ENCODE assay signal across 16 cellular contexts in genomic region chr5:84715686-84716085, GRCh38.
A peak's percentile ranks its signal among the peaks of the same experiment; 100 is the strongest.
DNase-seq lines count a peak whose midpoint lies in the region; ATAC-seq, FAIRE-seq and TF ChIP-seq lines count a peak whose summit lies in the region.
"Had no signal": no experiment of that assay in that cellular context is flagged by ENCODE, and none has a peak within 500 bp of the region (broad histone marks: within the 10 kb centered on the region; RNA-seq: fewer than 3 reads in every experiment).

No MANE protein-coding gene starts in this region.

- H4K20me1 ChIP-seq in GM23338 (replicated peaks; ENCODE audit: insufficient read depth): no peaks in the 10 kb centered on the region
- H4K20me1 ChIP-seq: BLaER1 treated with 17β-estradiol and CSF1 and Interleukin-3, amounts not matched to agents 10 nM and 100 nM had no signal

- H3K9me3 Mint-ChIP-seq in GM23338: peaks cover 5% of the 10 kb centered on the region; the same call in 1 of the 3 replicates

- ATAC-seq in GM23338 (no peak), foreskin keratinocyte (peak; percentile 98), GM21360 (IDR thresholded peaks at IDR 0.05; ENCODE audit: unreplicated experiment) (no peak)
- ATAC-seq: HCT116 had no signal

- H3K27ac Mint-ChIP-seq in GM23338: no peak overlapping the region
- H3K27ac Mint-ChIP-seq: CD4-positive, alpha-beta T cell had no signal

- TF ChIP-seq CTCF in GM23338 (conservative IDR thresholded peaks at IDR 0.05; ENCODE audit: low read depth in 2 of 2): no peak
- no peak for TF ChIP-seq CTCF in RWPE1 (conservative IDR thresholded peaks at IDR 0.05; ENCODE audit: low read depth)
- TF ChIP-seq CTCF in bronchial epithelial cell (IDR thresholded peaks at IDR 0.05; ENCODE audit: insufficient read depth, low read length, severe bottlenecking): no peak
- TF ChIP-seq CTCF in foreskin keratinocyte (conservative IDR thresholded peaks at IDR 0.05): no peak
- TF ChIP-seq CTCF in BE2C (IDR thresholded peaks at IDR 0.05; ENCODE audit: low read depth, low read length): no peak

- H3F3A ChIP-seq in GM23338 (replicated peaks; ENCODE audit: low read depth): no peaks in the 10 kb centered on the region

- POLR2A ChIA-PET in RWPE1 (lab: Yijun Ruan, JAX; ENCODE audit: low non-redundant PET): no interaction called here

- no peaks in the 10 kb centered on the region; the same call in 1 of the 2 replicates for H3K9me2 ChIP-seq in GM23338 (ENCODE audit: insufficient read depth)

- no peaks in the 10 kb centered on the region for H3K79me2 ChIP-seq in GM23338 (replicated peaks; ENCODE audit: insufficient read depth)

- H3K4me1 ChIP-seq in GM23338 (ENCODE audit: insufficient read depth) (no peaks in the 10 kb centered on the region), foreskin keratinocyte (peaks cover 4% of the 10 kb centered on the region), BE2C (no peaks in the 10 kb centered on the region; the same call in 1 of the 2 replicates)

- H3K27ac ChIP-seq in GM23338 (ENCODE audit: low read depth) (no peak overlapping the region), RWPE1 (no peak overlapping the region), foreskin keratinocyte (no peak overlapping the region)
- H3K27ac ChIP-seq: BLaER1 treated with 17β-estradiol and CSF1 and Interleukin-3, amounts not matched to agents 10 nM and 100 nM had no signal

- no peaks in the 10 kb centered on the region for H3K27me3 Mint-ChIP-seq in GM23338 (ENCODE audit: insufficient read depth, low read depth, poor library complexity)
- H3K27me3 Mint-ChIP-seq: CD4-positive, alpha-beta T cell had no signal

- no peak overlapping the region for H3K4me3 Mint-ChIP-seq in GM23338
- H3K4me3 Mint-ChIP-seq: CD4-positive, alpha-beta T cell had no signal

- H3K4me3 ChIP-seq in GM23338 (no peak overlapping the region), bronchial epithelial cell (ENCODE audit: low read depth, low read length) (no peak overlapping the region), BE2C (ENCODE audit: low read depth, low read length) (no peak overlapping the region)
- H3K4me3 ChIP-seq: BLaER1 treated with 17β-estradiol and CSF1 and Interleukin-3, amounts not matched to agents 10 nM and 100 nM had no signal

- peaks cover 7% of the 10 kb centered on the region; the same call in 1 of the 3 replicates for H3K36me3 Mint-ChIP-seq in GM23338 (ENCODE audit: low read depth)

- H3K4me2 ChIP-seq in GM23338: no peak overlapping the region
- H3K4me2 ChIP-seq: BLaER1 treated with 17β-estradiol and CSF1 and Interleukin-3, amounts not matched to agents 10 nM and 100 nM had no signal

- H3K27me3 ChIP-seq in GM23338 (ENCODE audit: insufficient read depth) (no peaks in the 10 kb centered on the region), bronchial epithelial cell (ENCODE audit: control insufficient read depth, insufficient read depth, low read length) (no peaks in the 10 kb centered on the region), foreskin keratinocyte (no peaks in the 10 kb centered on the region), BE2C (no peaks in the 10 kb centered on the region)
- H3K27me3 ChIP-seq: BLaER1 treated with 17β-estradiol and CSF1 and Interleukin-3, amounts not matched to agents 10 nM and 100 nM had no signal

- peak overlapping the region; percentile 40; the same call in 1 of the 2 replicates for H2AFZ ChIP-seq in GM23338

- no peaks in the 10 kb centered on the region for H3K4me1 Mint-ChIP-seq in GM23338

- FAIRE-seq in bronchial epithelial cell (lab: Jason Lieb, UNC): no peak
- FAIRE-seq: GM12892 had no signal

- DNase-seq in GM23338 (ENCODE audit: low spot score) (no peak), RWPE1 (ENCODE audit: low spot score) (peak; percentile 36), bronchial epithelial cell (ENCODE audit: low read depth) (peak; percentile 88), foreskin keratinocyte (peak; percentile 63 to 72), BE2C (no peak), SKM-1 (lab: John Stamatoyannopoulos, UW; ENCODE audit: unreplicated experiment) (no peak)
- DNase-seq: 8988T; AML-193; Calu3; CD4-positive, alpha-beta T cell; DMS 273 treated with DMSO at 0.1 percent for 48 hours; DMS79 had no signal

- CTCF ChIA-PET in RWPE1 (lab: Yijun Ruan, JAX): interaction anchor here (0.6 kb wide), 3 partner anchors 120 to 881 kb away, joined by 3 to 8 read pairs (median 3); no protein-coding TSS in a partner anchor

- no peaks in the 10 kb centered on the region for H3K9me3 ChIP-seq in BE2C

- H3K36me3 ChIP-seq in GM23338 (ENCODE audit: insufficient read depth) (0 out of 2 replicates have a peak, but pooled peaks cover 7% of the 10 kb centered on the region), bronchial epithelial cell (ENCODE audit: control insufficient read depth, insufficient read depth, low read length) (no peaks in the 10 kb centered on the region), BE2C (no peaks in the 10 kb centered on the region)
- H3K36me3 ChIP-seq: BLaER1 treated with 17β-estradiol and CSF1 and Interleukin-3, amounts not matched to agents 10 nM and 100 nM had no signal

TF ChIP-seq in GM23338, 12 proteins besides CTCF, POLR2A, EP300 and RAD21 (continues in another document):
- no peak for TF ChIP-seq ZNF331 (CRISPR knock-in tag; IDR thresholded peaks at IDR 0.05; ENCODE audit: low read depth)
- no peak for TF ChIP-seq POLR2AphosphoS5 (IDR thresholded peaks at IDR 0.05; ENCODE audit: low read depth)
- no peak for TF ChIP-seq REST (IDR thresholded peaks at IDR 0.05; ENCODE audit: unreplicated experiment)
- no peak for TF ChIP-seq JUNB (IDR thresholded peaks at IDR 0.05; ENCODE audit: unreplicated experiment)
- TF ChIP-seq EZH2 (IDR thresholded peaks at IDR 0.05; ENCODE audit: low read depth, unreplicated experiment): no peak
- TF ChIP-seq STAT1 (IDR thresholded peaks at IDR 0.05; ENCODE audit: unreplicated experiment): no peak
- TF ChIP-seq ZNF114 (CRISPR knock-in tag; IDR thresholded peaks at IDR 0.05): no peak
- no peak for TF ChIP-seq NANOG (IDR thresholded peaks at IDR 0.05; ENCODE audit: borderline replicate concordance)
- no peak for TF ChIP-seq EZH2phosphoT487 (IDR thresholded peaks at IDR 0.05; ENCODE audit: unreplicated experiment)
- no peak for TF ChIP-seq CREB1 (CRISPR knock-in tag; IDR thresholded peaks at IDR 0.05; ENCODE audit: low read depth)

Comparison
In these comparisons a context has a peak if more than half of its experiments do, and no peak if none do; other contexts are left out.
1. DNase-seq: peak in RWPE1 (single experiment), bronchial epithelial cell (single experiment) and foreskin keratinocyte (2 of 2); none in GM23338 (single experiment), BE2C (single experiment) and SKM-1 (single experiment).